Comparison of ENCODE assay signal across 14 cellular contexts in the genomic region with DNA sequence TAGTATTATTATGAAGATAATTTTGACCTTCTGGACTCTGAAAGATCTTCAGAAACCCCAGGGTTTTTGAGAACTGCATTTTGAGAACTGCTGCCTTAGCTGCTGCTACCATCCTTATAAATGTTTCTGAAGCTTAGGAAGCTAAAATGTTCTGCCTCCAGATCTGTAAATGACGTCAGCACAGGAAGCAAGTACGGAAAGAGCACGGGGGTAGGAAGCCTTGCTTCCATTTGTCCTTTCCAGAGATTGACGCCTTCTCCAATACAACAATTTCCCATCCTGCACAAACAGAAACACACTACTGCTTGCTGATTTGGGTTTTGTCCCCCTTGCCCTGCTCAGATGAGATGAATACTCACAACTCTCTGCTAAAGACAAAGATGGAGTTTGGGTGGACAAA. TPM values are rescaled to one million over a fixed set of nuclear protein-coding genes. Genes with fewer than 3 reads are reported as not detected.
DNase-seq lines count a peak whose midpoint lies in the region; ATAC-seq and TF ChIP-seq lines count a peak whose summit lies in the region.
"Had no signal": no experiment of that assay in that cellular context is flagged by ENCODE, and none has a peak within 500 bp of the region (broad histone marks: within the 10 kb centered on the region; RNA-seq: fewer than 3 reads in every experiment).

No MANE protein-coding gene starts in this region.

- no peak overlapping the region for H3K4me3 ChIP-seq in CD4-positive, CD25-positive, alpha-beta regulatory T cell (ENCODE audit: low read depth, low read length)
- H3K4me3 ChIP-seq: BLaER1, GM23338 had no signal

- no peaks in the 10 kb centered on the region for H3K9me3 Mint-ChIP-seq in activated T-cell treated with anti-CD3 and anti-CD28 coated beads, Interleukin-2, amount 50 U/mL, for 24 hours
- H3K9me3 Mint-ChIP-seq in CD4-positive, CD25-positive, alpha-beta regulatory T cell = no peaks in the 10 kb centered on the region
- no peaks in the 10 kb centered on the region for H3K9me3 Mint-ChIP-seq in nephron progenitor cell
- H3K9me3 Mint-ChIP-seq: GM23338 had no signal

- H3K27me3 ChIP-seq in CD4-positive, CD25-positive, alpha-beta regulatory T cell (ENCODE audit: control insufficient read depth, insufficient read depth, low read length) = no peaks in the 10 kb centered on the region
- H3K27me3 ChIP-seq: BLaER1 had no signal

- H3K9me3 ChIP-seq in CD4-positive, CD25-positive, alpha-beta regulatory T cell (ENCODE audit: control insufficient read depth in 2 of 2, low read length in 2 of 2) = no peaks in the 10 kb centered on the region
- H3K9me3 ChIP-seq: BLaER1 had no signal

- H3K36me3 ChIP-seq in CD4-positive, CD25-positive, alpha-beta regulatory T cell (ENCODE audit: control insufficient read depth, insufficient read depth, low read length) = peaks cover 36% of the 10 kb centered on the region

- H3K27ac Mint-ChIP-seq in activated T-cell treated with anti-CD3 and anti-CD28 coated beads, Interleukin-2, amount 50 U/mL, for 24 hours = peak overlapping the region; percentile 69
- H3K27ac Mint-ChIP-seq in CD4-positive, CD25-positive, alpha-beta regulatory T cell = peak overlapping the region in 2 of 3 donors; percentile 63 to 69
- H3K27ac Mint-ChIP-seq in nephron progenitor cell = peak overlapping the region; percentile 68
- H3K27ac Mint-ChIP-seq: GM23338 had no signal

- no peak for DNase-seq in activated T-cell treated with anti-CD3 and anti-CD28 coated beads, Interleukin-2, amount 50 U/mL, for 24 hours
- no peak for DNase-seq in activated T-cell treated with anti-CD3 and anti-CD28 coated beads, Interleukin-2, amount 50 U/mL, for 48 hours
- DNase-seq in CD4-positive, CD25-positive, alpha-beta regulatory T cell = no peak
- DNase-seq in dermis blood vessel endothelial cell (peak; percentile 53), nephron progenitor cell (no peak), GM03348 (ENCODE audit: low spot score) (no peak)
- DNase-seq in activated CD8-positive, alpha-beta memory T cell treated with anti-CD3 and anti-CD28 coated beads for 24 hours = no peak
- DNase-seq: 8988T, AML-193, DMS79, H7 had no signal

- H3K27me3 Mint-ChIP-seq in activated T-cell treated with anti-CD3 and anti-CD28 coated beads, Interleukin-2, amount 50 U/mL, for 24 hours = no peaks in the 10 kb centered on the region
- no peaks in the 10 kb centered on the region for H3K27me3 Mint-ChIP-seq in CD4-positive, CD25-positive, alpha-beta regulatory T cell
- H3K27me3 Mint-ChIP-seq in nephron progenitor cell (ENCODE audit: low read depth, poor library complexity) = no peaks in the 10 kb centered on the region

- no peak overlapping the region for H3K27ac ChIP-seq in CD4-positive, CD25-positive, alpha-beta regulatory T cell (ENCODE audit: insufficient read depth, low read length, poor library complexity, severe bottlenecking)
- H3K27ac ChIP-seq: BLaER1 had no signal

- ATAC-seq in CD4-positive, CD25-positive, alpha-beta regulatory T cell (ENCODE audit: low read depth in 2 of 2) = no peak
- ATAC-seq in HG02840 (IDR thresholded peaks at IDR 0.05; ENCODE audit: low FRiP score, unreplicated experiment) = no peak
- ATAC-seq: GM23338 had no signal

- peaks cover 3% of the 10 kb centered on the region for H3K4me1 Mint-ChIP-seq in activated T-cell treated with anti-CD3 and anti-CD28 coated beads, Interleukin-2, amount 50 U/mL, for 24 hours (ENCODE audit: low read depth)
- H3K4me1 Mint-ChIP-seq in CD4-positive, CD25-positive, alpha-beta regulatory T cell = peaks cover 0 to 4% (median under 1%) of the 10 kb centered on the region in 4 donors
- no peaks in the 10 kb centered on the region for H3K4me1 Mint-ChIP-seq in nephron progenitor cell
- H3K4me1 Mint-ChIP-seq: GM23338 had no signal

- no peak for TF ChIP-seq CTCF in nephron progenitor cell (IDR thresholded peaks at IDR 0.05)

- H3K4me1 ChIP-seq in CD4-positive, CD25-positive, alpha-beta regulatory T cell (ENCODE audit: control insufficient read depth, insufficient read depth, low read length, poor library complexity, severe bottlenecking) = no peaks in the 10 kb centered on the region

- no peak overlapping the region for H3K4me3 Mint-ChIP-seq in activated T-cell treated with anti-CD3 and anti-CD28 coated beads, Interleukin-2, amount 50 U/mL, for 24 hours
- H3K4me3 Mint-ChIP-seq in CD4-positive, CD25-positive, alpha-beta regulatory T cell = no peak overlapping the region
- H3K4me3 Mint-ChIP-seq in nephron progenitor cell = no peak overlapping the region
- H3K4me3 Mint-ChIP-seq: GM23338 had no signal

- peaks cover 61% of the 10 kb centered on the region for H3K36me3 Mint-ChIP-seq in activated T-cell treated with anti-CD3 and anti-CD28 coated beads, Interleukin-2, amount 50 U/mL, for 24 hours (ENCODE audit: low read depth)
- H3K36me3 Mint-ChIP-seq in CD4-positive, CD25-positive, alpha-beta regulatory T cell = peaks cover 38% of the 10 kb centered on the region
- peaks cover 61% of the 10 kb centered on the region for H3K36me3 Mint-ChIP-seq in nephron progenitor cell (ENCODE audit: low read depth)

RNA-seq across cellular contexts. Expression of a gene that starts 17.9 kb away (rescaled TPM):
- total RNA-seq in CD4-positive, CD25-positive, alpha-beta regulatory T cell = 13.8 TPM
- polyA plus RNA-seq in CD4-positive, CD25-positive, alpha-beta regulatory T cell = 1 to 10 TPM; 2.6 to 5.6 (median 2.9) TPM
- 14.6 and 18.0 TPM in 2 replicates for total RNA-seq in dermis blood vessel endothelial cell

RNA-seq across cellular contexts. Expression of a gene that starts 59.4 kb away (rescaled TPM):
- total RNA-seq in CD4-positive, CD25-positive, alpha-beta regulatory T cell = 46.5 TPM
- polyA plus RNA-seq in CD4-positive, CD25-positive, alpha-beta regulatory T cell = 1 to 10 TPM; 5.7 to 7.7 (median 7.1) TPM
- total RNA-seq in dermis blood vessel endothelial cell = 47.1 and 51.5 TPM in 2 replicates
